In the genomic region with DNA sequence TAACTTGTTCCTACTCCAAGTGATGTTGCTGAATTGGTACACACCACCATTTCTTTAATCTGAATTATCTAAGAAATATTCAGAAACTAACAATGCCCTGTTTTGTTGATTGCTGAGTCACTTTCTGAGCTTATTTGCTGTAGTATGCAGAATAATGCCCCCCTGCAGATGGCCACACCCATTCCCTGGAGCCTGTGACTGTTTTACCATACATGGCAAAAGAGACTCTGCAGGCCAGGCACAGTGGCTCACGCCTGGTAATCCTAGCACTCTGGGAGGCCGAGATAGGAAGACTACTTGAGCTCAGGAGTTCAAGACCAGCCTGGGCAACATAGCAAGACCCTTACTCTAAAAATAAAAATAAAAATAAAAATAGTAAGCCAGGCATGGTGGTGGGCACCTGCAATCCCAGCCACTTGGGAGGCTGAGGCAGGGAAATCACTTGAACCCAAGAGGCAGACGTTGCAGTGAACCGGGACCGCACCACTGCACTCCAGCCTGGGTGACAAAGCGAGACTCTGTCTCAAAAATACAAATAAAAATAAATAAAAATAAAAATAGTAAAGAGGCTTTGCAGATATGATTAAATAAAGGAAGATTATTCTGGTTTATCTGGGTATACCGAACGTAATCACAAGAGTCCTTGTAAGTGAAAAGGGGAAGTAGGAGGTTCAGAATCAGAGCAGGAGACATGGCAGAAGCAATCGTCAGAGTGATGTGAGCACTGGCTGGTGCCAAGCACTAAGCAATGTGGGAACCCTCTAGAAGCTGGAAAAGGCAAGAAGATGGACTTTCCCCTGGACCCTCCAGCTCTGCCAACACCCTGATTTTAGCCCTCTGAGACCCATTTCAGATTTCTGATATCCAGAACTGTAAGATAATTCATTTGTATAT, we compare ENCODE assay signal across 10 cellular contexts. TPM values are rescaled to one million over a fixed set of nuclear protein-coding genes. Genes with fewer than 3 reads are reported as not detected.
DNase-seq lines count a peak whose midpoint lies in the region; ATAC-seq and TF ChIP-seq lines count a peak whose summit lies in the region.
"Had no signal": no experiment of that assay in that cellular context is flagged by ENCODE, and none has a peak within 500 bp of the region (broad histone marks: within the 10 kb centered on the region; RNA-seq: fewer than 3 reads in every experiment).

No MANE protein-coding gene starts in this region.

- H3K79me1 ChIP-seq in IMR-90 (ENCODE audit: low read depth in 1 of 2, low read length in 2 of 2), result peaks cover 43 to 59% of the 10 kb centered on the region in 2 experiments

- H3K14ac ChIP-seq in IMR-90 (replicated peaks; ENCODE audit: low read depth, low read length), result peak overlapping the region; percentile 70; the same call in 1 of the 2 replicates

- no peaks in the 10 kb centered on the region for H3K9me3 Mint-ChIP-seq in CD4-positive, alpha-beta T cell
- H3K9me3 Mint-ChIP-seq in activated B cell treated with CpG ODN at 0.5 μM for 24 hours, result no peaks in the 10 kb centered on the region
- H3K9me3 Mint-ChIP-seq in immature natural killer cell, result no peaks in the 10 kb centered on the region

- H3K9ac ChIP-seq in IMR-90 (ENCODE audit: low read depth, low read length), result no peak overlapping the region

- H3K56ac ChIP-seq in IMR-90 (ENCODE audit: extremely low read depth, insufficient read depth, low read length), result 0 out of 2 replicates have a peak overlapping the region, but pooled peaks have one; percentile 8

- H3K4me3 Mint-ChIP-seq in CD4-positive, alpha-beta T cell, result no peak overlapping the region
- no peak overlapping the region for H3K4me3 Mint-ChIP-seq in activated B cell treated with CpG ODN at 0.5 μM for 24 hours
- no peak overlapping the region for H3K4me3 Mint-ChIP-seq in immature natural killer cell

- peak overlapping the region; percentile 48 for H2BK5ac ChIP-seq in IMR-90 (ENCODE audit: low read depth, low read length, poor library complexity, severe bottlenecking)

- H3K18ac ChIP-seq in IMR-90 (ENCODE audit: low read depth, low read length), result peak overlapping the region; percentile 87; the same call in 1 of the 2 replicates

- no peak overlapping the region for H2AFZ ChIP-seq in IMR-90 (replicated peaks; ENCODE audit: low read length, poor library complexity)

- H3K27ac ChIP-seq in CD4-positive, alpha-beta T cell (ENCODE audit: low read depth, low read length), result no peak overlapping the region
- H3K27ac ChIP-seq in IMR-90 (ENCODE audit: insufficient read depth, low read length), result peak overlapping the region; percentile 92

- H3K9me3 ChIP-seq in CD4-positive, alpha-beta T cell (ENCODE audit: control insufficient read depth, low read length), result no peaks in the 10 kb centered on the region
- H3K9me3 ChIP-seq in IMR-90 (ENCODE audit: control insufficient read depth, insufficient read depth, low read length), result no peaks in the 10 kb centered on the region

- no peak overlapping the region for H3K4me2 ChIP-seq in IMR-90 (ENCODE audit: low read depth, low read length)

- H3K4ac ChIP-seq in IMR-90 (ENCODE audit: low read depth, low read length), result peak overlapping the region; percentile 81

- BruUV-seq in IMR-90 (replicated peaks; lab: Mats Ljungman, UMichigan), result no TSS peak

- H3K9me1 ChIP-seq in IMR-90 (ENCODE audit: insufficient read depth, low read length), result peaks cover 11% of the 10 kb centered on the region

- no peak for DNase-seq in CD4-positive, alpha-beta T cell
- DNase-seq in IMR-90 (peak; percentile 75), activated B cell treated with CpG ODN at 0.5 μM for 24 hours (no peak), immature natural killer cell (no peak), NCI-H446 treated with DMSO at 0.1 percent for 48 hours (lab: John Stamatoyannopoulos, UW) (no peak), GM19238 (ENCODE audit: insufficient read length, low spot score) (no peak), sciatic nerve (ENCODE audit: low spot score) (no peak)
- DNase-seq: head of caudate nucleus had no signal

- peaks cover 25% of the 10 kb centered on the region for H4K20me1 ChIP-seq in IMR-90 (ENCODE audit: insufficient read depth, low read length)

- peak overlapping the region; percentile 73 to 81 for H4K8ac ChIP-seq in IMR-90 (ENCODE audit: low read depth in 2 of 2, low read length in 2 of 2)

- H4K91ac ChIP-seq in IMR-90 (ENCODE audit: insufficient read depth, low read depth, low read length), result peak overlapping the region; percentile 78

- CTCF ChIA-PET in CD4-positive, alpha-beta T cell (lab: Charles Lee), result no interaction called here
- CTCF ChIA-PET in IMR-90 (lab: Yijun Ruan, JAX) (interaction anchor here (0.5 to 2.0 kb wide), 6 partner anchors 15 to 524 kb away, joined by 3 to 9 read pairs (median 4); no protein-coding TSS in a partner anchor), activated B cell treated with CpG ODN at 0.5 μM for 24 hours (lab: Charles Lee) (no interaction called here)

- H2AK5ac ChIP-seq in IMR-90 (ENCODE audit: low read depth, low read length), result peak overlapping the region; percentile 84

- no peak for TF ChIP-seq RAD21 in IMR-90 (IDR thresholded peaks at IDR 0.05; ENCODE audit: low read length)

- H4K5ac ChIP-seq in IMR-90 (ENCODE audit: low read depth, low read length), result peak overlapping the region; percentile 86

- peak overlapping the region; percentile 37 for H3K27ac Mint-ChIP-seq in CD4-positive, alpha-beta T cell
- peak overlapping the region; percentile 59 for H3K27ac Mint-ChIP-seq in activated B cell treated with CpG ODN at 0.5 μM for 24 hours
- H3K27ac Mint-ChIP-seq in immature natural killer cell, result peak overlapping the region in 5 of 6 donors; percentile 9 to 84 (median 71)

- H2BK15ac ChIP-seq in IMR-90 (ENCODE audit: low read depth, low read length), result 0 out of 3 replicates have a peak overlapping the region, but pooled peaks have one; percentile 54

- H3K27me3 Mint-ChIP-seq in CD4-positive, alpha-beta T cell, result no peaks in the 10 kb centered on the region
- H3K27me3 Mint-ChIP-seq in activated B cell treated with CpG ODN at 0.5 μM for 24 hours (no peaks in the 10 kb centered on the region), immature natural killer cell (ENCODE audit: low read depth in 3 of 3) (peaks cover 0 to 5% (median 1%) of the 10 kb centered on the region in 3 donors)

- H2BK120ac ChIP-seq in IMR-90 (ENCODE audit: low read depth, low read length), result peak overlapping the region; percentile 84; the same call in 1 of the 2 replicates

- H3K23ac ChIP-seq in IMR-90 (ENCODE audit: low read depth, low read length), result peak overlapping the region; percentile 31; the same call in 1 of the 2 replicates

- peaks cover 4% of the 10 kb centered on the region for H3K4me1 ChIP-seq in IMR-90 (ENCODE audit: control insufficient read depth, insufficient read depth, low read length)

- TF ChIP-seq POLR2A in IMR-90 (IDR thresholded peaks at IDR 0.05; ENCODE audit: low read depth, low read length), result no peak

- no peak overlapping the region; the same call in 1 of the 2 replicates for H2BK20ac ChIP-seq in IMR-90 (ENCODE audit: low read depth, low read length)

- peaks cover 23% of the 10 kb centered on the region for H3K36me3 ChIP-seq in IMR-90 (ENCODE audit: control insufficient read depth, insufficient read depth, low read length)

- in situ Hi-C loops in IMR-90 (cut with MboI; ENCODE audit: low sequenced_read_pairs), result no loop called here

- no peak overlapping the region for H3K4me3 ChIP-seq in IMR-90 (ENCODE audit: insufficient read depth, low read depth, low read length)

- H3K27me3 ChIP-seq in CD4-positive, alpha-beta T cell (ENCODE audit: control insufficient read depth, insufficient read depth, low read length), result no peaks in the 10 kb centered on the region
- no peaks in the 10 kb centered on the region for H3K27me3 ChIP-seq in IMR-90 (ENCODE audit: control insufficient read depth, insufficient read depth, low read length)

- POLR2A ChIA-PET in CD4-positive, alpha-beta T cell (lab: Charles Lee), result no interaction called here
- POLR2A ChIA-PET in IMR-90 (lab: Charles Lee; ENCODE audit: unreplicated experiment), result no interaction called here
- POLR2A ChIA-PET in activated B cell treated with CpG ODN at 0.5 μM for 24 hours (lab: Charles Lee), result interaction anchor here (0.5 to 1.6 kb wide), 7 partner anchors 11 to 366 kb away, joined by 3 to 5 read pairs (median 3); a partner anchor contains a TSS

- no peak for TF ChIP-seq CTCF in CD4-positive, alpha-beta T cell (IDR thresholded peaks at IDR 0.05)
- TF ChIP-seq CTCF in IMR-90 (conservative IDR thresholded peaks at IDR 0.05; ENCODE audit: low read depth, low read length) (no peak), activated B cell treated with CpG ODN at 0.5 μM for 24 hours (IDR thresholded peaks at IDR 0.05) (no peak)

- H3K36me3 Mint-ChIP-seq in CD4-positive, alpha-beta T cell (ENCODE audit: low read depth), result peaks cover 53% of the 10 kb centered on the region
- H3K36me3 Mint-ChIP-seq in activated B cell treated with CpG ODN at 0.5 μM for 24 hours (ENCODE audit: low read depth) (peaks cover 48% of the 10 kb centered on the region), immature natural killer cell (peaks cover 12 to 22% (median 18%) of the 10 kb centered on the region in 3 donors)

- WGBS in IMR-90 (ENCODE audit: extremely low coverage in 2 of 2, insufficient read length in 1 of 2), 2 experiments, result 100% methylated on average over 2 of the region's 9 CpGs; no CpG with 5 or more reads in 1 of the 2 experiments

- H3K4me1 Mint-ChIP-seq in CD4-positive, alpha-beta T cell (ENCODE audit: low read depth), result no peaks in the 10 kb centered on the region
- peaks cover 15% of the 10 kb centered on the region for H3K4me1 Mint-ChIP-seq in activated B cell treated with CpG ODN at 0.5 μM for 24 hours
- H3K4me1 Mint-ChIP-seq in immature natural killer cell, result peaks cover 32 to 53% of the 10 kb centered on the region in 2 donors

- intact Hi-C loops in CD4-positive, alpha-beta T cell (cut with DNase I, micrococcal nuclease), result no loop called here
- intact Hi-C loops in IMR-90 (cut with micrococcal nuclease) (no loop called here), activated B cell treated with CpG ODN at 0.5 μM for 24 hours (cut with micrococcal nuclease) (loop anchor here (5.0 kb wide), 1 partner anchor 34 kb away; no protein-coding TSS in a partner anchor), sciatic nerve (cut with DNase I) (no loop called here)

- H2AK9ac ChIP-seq in IMR-90 (replicated peaks; ENCODE audit: low read depth, low read length, poor library complexity), result peak overlapping the region; percentile 2

- dilution Hi-C loops in IMR-90 (cut with HindIII; ENCODE audit: low sequenced_read_pairs, unreplicated experiment), result no loop called here

- no peak for ATAC-seq in CD4-positive, alpha-beta T cell (ENCODE audit: poor library complexity)
- ATAC-seq in IMR-90 (ENCODE audit: low read depth), result peak; percentile 96
- ATAC-seq in activated B cell treated with CpG ODN at 0.5 μM for 24 hours (ENCODE audit: low read depth), result peak; percentile 79
- no peak for ATAC-seq in sciatic nerve
- no peak for ATAC-seq in GM21619 (IDR thresholded peaks at IDR 0.05; ENCODE audit: unreplicated experiment)

RNA-seq across cellular contexts. Expression of a gene that starts 19.0 kb away (rescaled TPM):
- total RNA-seq in CD4-positive, alpha-beta T cell, result 10 to 100 TPM; 49.8 to 54.7 TPM
- total RNA-seq in IMR-90 (2012; rRNA removed) (124 and 127 TPM in 2 replicates), activated B cell treated with CpG ODN at 0.5 μM for 24 hours (54.6 and 58.8 TPM in 2 replicates), sciatic nerve (63.8 TPM)
- polyA plus RNA-seq in IMR-90 (2012; rRNA removed) (56.5 and 62.8 TPM in 2 replicates), immature natural killer cell (10 to 100 TPM; 19.4 to 38.3 (median 32.0) TPM)
- polyA plus RNA-seq in IMR-90 (2012; cell fraction: cytosol; rRNA removed), result 26.3 and 31.5 TPM in 2 replicates
- polyA plus RNA-seq in IMR-90 (2012; cell fraction: nucleus; rRNA removed; ENCODE audit: low replicate concordance), result 50.4 and 147 TPM in 2 replicates

RNA-seq across cellular contexts. Expression of a gene that starts 49.5 kb away (rescaled TPM):
- 1 to 10 TPM; 4.5 to 4.6 TPM for total RNA-seq in CD4-positive, alpha-beta T cell
- total RNA-seq in IMR-90 (2012; rRNA removed) (2.2 and 4.2 TPM in 2 replicates), activated B cell treated with CpG ODN at 0.5 μM for 24 hours (5.1 and 5.2 TPM in 2 replicates), sciatic nerve (9.9 TPM)
- polyA plus RNA-seq in IMR-90 (2012; rRNA removed) (6.0 and 8.3 TPM in 2 replicates), immature natural killer cell (10 to 100 TPM; 15.6 to 17.8 (median 16.8) TPM)
- 5.4 and 5.6 TPM in 2 replicates for polyA plus RNA-seq in IMR-90 (2012; cell fraction: cytosol; rRNA removed)
- polyA plus RNA-seq in IMR-90 (2012; cell fraction: nucleus; rRNA removed; ENCODE audit: low replicate concordance), result 2.3 and 3.5 TPM in 2 replicates

RNA-seq across cellular contexts. Expression of a gene that starts 52.2 kb away (rescaled TPM):
- total RNA-seq in CD4-positive, alpha-beta T cell, result not detected
- total RNA-seq in IMR-90 (2012; rRNA removed) (not detected in 2 replicates), activated B cell treated with CpG ODN at 0.5 μM for 24 hours (not detected in 2 replicates), sciatic nerve (0.58 TPM)
- polyA plus RNA-seq in IMR-90 (2012; rRNA removed) (not detected in 2 replicates), immature natural killer cell (1 to 10 TPM in 1 of 3 donors, under 1 TPM in 1, not detected in 1; 0.62 to 1.6 TPM)
- not detected in 2 replicates for polyA plus RNA-seq in IMR-90 (2012; cell fraction: cytosol; rRNA removed)
- not detected in 2 replicates for polyA plus RNA-seq in IMR-90 (2012; cell fraction: nucleus; rRNA removed; ENCODE audit: low replicate concordance)
- total RNA-seq: ureter had no signal

RNA-seq across cellular contexts. Expression of a gene that starts 57.3 kb away (rescaled TPM):
- not detected for total RNA-seq in CD4-positive, alpha-beta T cell
- total RNA-seq in IMR-90 (2012; rRNA removed) (not detected in 2 replicates), activated B cell treated with CpG ODN at 0.5 μM for 24 hours (0.31 TPM in 1 of 2 replicates, not detected in the other), sciatic nerve (not detected)
- polyA plus RNA-seq in IMR-90 (2012; rRNA removed) (0.09 TPM in 1 of 2 replicates, not detected in the other), immature natural killer cell (not detected)
- polyA plus RNA-seq in IMR-90 (2012; cell fraction: cytosol; rRNA removed), result not detected in 2 replicates
- polyA plus RNA-seq in IMR-90 (2012; cell fraction: nucleus; rRNA removed; ENCODE audit: low replicate concordance), result 0.07 and 0.28 TPM in 2 replicates
- total RNA-seq: ureter had no signal

Comparison
In these comparisons a context has a peak if more than half of its experiments do, and no peak if none do; other contexts are left out.
1. ATAC-seq: peak in IMR-90 (single experiment) and activated B cell treated with CpG ODN at 0.5 μM for 24 hours (single experiment); none in CD4-positive, alpha-beta T cell (single experiment), sciatic nerve (single experiment) and GM21619 (single experiment).
2. Peak in every context shown above with its lines, with median percentiles within 50 percentile points of each other: H3K27ac Mint-ChIP-seq.